In the genomic region with DNA sequence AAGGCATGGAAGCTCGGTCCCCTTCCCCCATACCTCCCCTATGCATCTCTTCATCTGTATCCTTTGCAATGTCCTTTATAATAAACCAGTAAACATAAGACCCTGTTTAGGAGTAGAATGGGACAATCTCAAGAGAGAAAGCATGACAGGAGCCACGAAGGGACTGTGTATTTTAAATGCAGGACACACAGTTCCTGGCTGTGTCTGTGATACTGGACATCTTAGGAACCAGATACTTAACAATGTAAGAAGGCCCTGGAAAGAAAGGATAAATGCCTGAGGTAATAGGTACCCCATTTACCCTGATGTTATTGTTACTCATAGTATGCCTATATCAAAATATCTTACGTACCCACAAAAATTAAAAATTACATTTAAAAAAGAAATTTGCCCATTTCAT, we compare ENCODE assay signal across 16 cellular contexts. TPM values are rescaled to one million over a fixed set of nuclear protein-coding genes. Genes with fewer than 3 reads are reported as not detected.
DNase-seq lines count a peak whose midpoint lies in the region; ATAC-seq, FAIRE-seq and TF ChIP-seq lines count a peak whose summit lies in the region.
"Had no signal": no experiment of that assay in that cellular context is flagged by ENCODE, and none has a peak within 500 bp of the region (broad histone marks: within the 10 kb centered on the region; RNA-seq: fewer than 3 reads in every experiment).

No MANE protein-coding gene starts in this region.

- H3K27me3 ChIP-seq in astrocyte (ENCODE audit: insufficient read depth, low read length), result no peaks in the 10 kb centered on the region
- H3K27me3 ChIP-seq in gastrocnemius medialis, result no peaks in the 10 kb centered on the region
- H3K27me3 ChIP-seq: BLaER1 had no signal

- H3K79me2 ChIP-seq in astrocyte (ENCODE audit: insufficient read depth, low read length), result peaks cover 82% of the 10 kb centered on the region

- peaks cover 0 to 7% of the 10 kb centered on the region in 2 donors for H3K36me3 Mint-ChIP-seq in CD14-positive monocyte
- H3K36me3 Mint-ChIP-seq in astrocyte (ENCODE audit: low read depth, unreplicated experiment), result no peaks in the 10 kb centered on the region
- H3K36me3 Mint-ChIP-seq in activated naive CD4-positive, alpha-beta T cell treated with anti-CD3 and anti-CD28 coated beads, Interleukin-2, amount 50 U/mL, for 72 hours, result no peaks in the 10 kb centered on the region
- H3K36me3 Mint-ChIP-seq: CD4-positive, CD25-positive, alpha-beta regulatory T cell had no signal

- no peak overlapping the region for H2AFZ ChIP-seq in astrocyte (ENCODE audit: low read depth, low read length)
- H2AFZ ChIP-seq: GM23248 had no signal

- no peaks in the 10 kb centered on the region for H3K9me3 Mint-ChIP-seq in CD14-positive monocyte
- no peaks in the 10 kb centered on the region for H3K9me3 Mint-ChIP-seq in astrocyte (ENCODE audit: unreplicated experiment)
- no peaks in the 10 kb centered on the region for H3K9me3 Mint-ChIP-seq in activated naive CD4-positive, alpha-beta T cell treated with anti-CD3 and anti-CD28 coated beads, Interleukin-2, amount 50 U/mL, for 72 hours

- peaks cover 76% of the 10 kb centered on the region for H4K20me1 ChIP-seq in astrocyte (ENCODE audit: insufficient read depth, low read length)

- peak; percentile 18 for DNase-seq in NCI-H2171 treated with DMSO at 0.1 percent for 48 hours (lab: John Stamatoyannopoulos, UW)
- no peak for DNase-seq in NCI-H2171 (lab: John Stamatoyannopoulos, UW)
- no peak for DNase-seq in CD14-positive monocyte (ENCODE audit: low spot score)
- no peak for DNase-seq in astrocyte (ENCODE audit: low read depth)
- no peak for DNase-seq in gastrocnemius medialis
- DNase-seq in activated naive CD4-positive, alpha-beta T cell treated with anti-CD3 and anti-CD28 coated beads, Interleukin-2, amount 50 U/mL, for 72 hours (ENCODE audit: low spot score in 2 of 2), result no peak
- no peak for DNase-seq in activated naive CD4-positive, alpha-beta T cell treated with Interleukin-2 at 50 U/mL for 16 hours
- DNase-seq: 8988T; Caco-2; CD4-positive, CD25-positive, alpha-beta regulatory T cell; DMS79 treated with DMSO at 0.1 percent for 48 hours; GM23248; HCEC 1CT had no signal

- H3K4me3 ChIP-seq in astrocyte (ENCODE audit: insufficient read depth, low read depth, low read length) (no peak overlapping the region), gastrocnemius medialis (no peak overlapping the region)
- H3K4me3 ChIP-seq: BLaER1, GM12878, GM23248 had no signal

- H3K9me3 ChIP-seq in astrocyte (ENCODE audit: insufficient read depth, low read depth, low read length), result no peaks in the 10 kb centered on the region
- no peaks in the 10 kb centered on the region for H3K9me3 ChIP-seq in gastrocnemius medialis
- H3K9me3 ChIP-seq: BLaER1, Caco-2 had no signal

- H3K36me3 ChIP-seq in astrocyte (ENCODE audit: insufficient read depth, low read length) (no peaks in the 10 kb centered on the region), gastrocnemius medialis (no peaks in the 10 kb centered on the region)

- H3K27ac ChIP-seq in astrocyte (ENCODE audit: low read depth, low read length), result no peak overlapping the region
- H3K27ac ChIP-seq in gastrocnemius medialis, result peak overlapping the region; percentile 85 to 94 (median 89)
- H3K27ac ChIP-seq: BLaER1, GM23248 had no signal

- H3K27ac Mint-ChIP-seq in CD14-positive monocyte, result peak overlapping the region in 4 of 7 donors; percentile 14 to 57 (median 40)
- no peak overlapping the region for H3K27ac Mint-ChIP-seq in astrocyte (ENCODE audit: unreplicated experiment)
- no peak overlapping the region for H3K27ac Mint-ChIP-seq in activated naive CD4-positive, alpha-beta T cell treated with anti-CD3 and anti-CD28 coated beads, Interleukin-2, amount 50 U/mL, for 72 hours
- H3K27ac Mint-ChIP-seq: CD4-positive, CD25-positive, alpha-beta regulatory T cell had no signal

- FAIRE-seq in astrocyte (lab: Jason Lieb, UNC), result peak; percentile 34
- FAIRE-seq: D721Med, GM12878 had no signal

- H3K4me1 ChIP-seq in astrocyte (ENCODE audit: insufficient read depth, low read length), result peaks cover 27% of the 10 kb centered on the region
- H3K4me1 ChIP-seq in gastrocnemius medialis, result peaks cover 71 to 90% of the 10 kb centered on the region in 2 donors
- H3K4me1 ChIP-seq: Caco-2 had no signal

- no peak overlapping the region for H3K4me3 Mint-ChIP-seq in CD14-positive monocyte
- no peak overlapping the region for H3K4me3 Mint-ChIP-seq in astrocyte (ENCODE audit: unreplicated experiment)

- H3K4me1 Mint-ChIP-seq in CD14-positive monocyte (peaks cover 23% of the 10 kb centered on the region), astrocyte (ENCODE audit: low read depth, unreplicated experiment) (peaks cover 26% of the 10 kb centered on the region)

- no peak overlapping the region for H3K4me2 ChIP-seq in astrocyte (ENCODE audit: low read length)
- H3K4me2 ChIP-seq: BLaER1 had no signal

- peak; percentile 61 to 76 for ATAC-seq in gastrocnemius medialis
- no peak for ATAC-seq in activated naive CD4-positive, alpha-beta T cell treated with anti-CD3 and anti-CD28 coated beads, Interleukin-2, amount 50 U/mL, for 72 hours
- ATAC-seq: GM12878 had no signal

- no peak for TF ChIP-seq CTCF in CD14-positive monocyte (IDR thresholded peaks at IDR 0.05)
- TF ChIP-seq CTCF in astrocyte (IDR thresholded peaks at IDR 0.05; ENCODE audit: insufficient read depth, low read depth, low read length), result no peak
- no peak for TF ChIP-seq CTCF in gastrocnemius medialis (IDR thresholded peaks at IDR 0.05 in 4 of 5, conservative IDR thresholded peaks at IDR 0.05 in 1 of 5)

- no peak for TF ChIP-seq POLR2A in gastrocnemius medialis (IDR thresholded peaks at IDR 0.05)

- no peak overlapping the region for H3K9ac ChIP-seq in astrocyte (ENCODE audit: low read length)
- H3K9ac ChIP-seq: BLaER1, GM23248 had no signal

- H3K27me3 Mint-ChIP-seq in CD14-positive monocyte (ENCODE audit: low read depth in 3 of 3) (no peaks in the 10 kb centered on the region), astrocyte (ENCODE audit: low read depth, unreplicated experiment) (no peaks in the 10 kb centered on the region)
- H3K27me3 Mint-ChIP-seq: CD4-positive, CD25-positive, alpha-beta regulatory T cell had no signal

- intact Hi-C loops in CD14-positive monocyte (cut with micrococcal nuclease) (no loop called here), gastrocnemius medialis (cut with DNase I; ENCODE audit: low total_unique reads) (no loop called here)

- in situ Hi-C loops in gastrocnemius medialis (cut with MboI; ENCODE audit: low sequenced_read_pairs in 4 of 4), result no loop called here

RNA-seq across cellular contexts. Expression of a gene that starts 36.6 kb away (rescaled TPM):
- 10 to 100 TPM in 1 of 2 donors, 1 to 10 TPM in 1; 9.3 to 10.9 TPM for polyA plus RNA-seq in CD14-positive monocyte
- total RNA-seq in astrocyte, result 16.3 and 16.7 TPM in 2 replicates
- 10 to 100 TPM; 40.0 to 71.9 (median 50.6) TPM for total RNA-seq in gastrocnemius medialis
- 10 to 100 TPM in 1 of 2 donors, 1 to 10 TPM in 1; 7.9 to 15.1 TPM for total RNA-seq in activated naive CD4-positive, alpha-beta T cell treated with anti-CD3 and anti-CD28 coated beads, Interleukin-2, amount 50 U/mL, for 72 hours

Comparison
In these comparisons a context has a peak if more than half of its experiments do, and no peak if none do; other contexts are left out.
1. H3K27ac Mint-ChIP-seq: peak in CD14-positive monocyte (4 of 7); none in astrocyte (single experiment) and activated naive CD4-positive, alpha-beta T cell treated with anti-CD3 and anti-CD28 coated beads, Interleukin-2, amount 50 U/mL, for 72 hours (0 of 2).
2. ATAC-seq: peak in gastrocnemius medialis (2 of 2); none in activated naive CD4-positive, alpha-beta T cell treated with anti-CD3 and anti-CD28 coated beads, Interleukin-2, amount 50 U/mL, for 72 hours (0 of 2).